In genomic region chr7:120959929-120960484, GRCh38 we compare ENCODE assay signal across 1 cellular context.
A peak's percentile ranks its signal among the peaks of the same experiment; 100 is the strongest.
TF ChIP-seq lines count a peak whose summit lies in the region.

No MANE protein-coding gene starts in this region.

TF ChIP-seq in HEK293, 187 proteins besides CTCF, POLR2A, EP300 and RAD21 (continued from another document):
- TF ChIP-seq SCRT2 (tag by site-specific recombination; IDR thresholded peaks at IDR 0.05) (peak; percentile 88), ZNF664 (tag by site-specific recombination; IDR thresholded peaks at IDR 0.05) (0 out of 2 replicates have a peak, but pooled peaks have one; percentile 29), ZBTB17 (tag by site-specific recombination; IDR thresholded peaks at IDR 0.05) (0 out of 2 replicates have a peak, but pooled peaks have one; percentile 13), ZNF610 (tag by site-specific recombination; IDR thresholded peaks at IDR 0.05; ENCODE audit: borderline replicate concordance) (no peak), SCRT1 (tag by site-specific recombination; IDR thresholded peaks at IDR 0.05; ENCODE audit: borderline replicate concordance) (peak; percentile 73)
